In genomic region chr9:102087141-102087540, GRCh38 we compare ENCODE assay signal across 20 cellular contexts.
A peak's percentile ranks its signal among the peaks of the same experiment; 100 is the strongest.
DNase-seq lines count a peak whose midpoint lies in the region; ATAC-seq and TF ChIP-seq lines count a peak whose summit lies in the region.
"Had no signal": no experiment of that assay in that cellular context is flagged by ENCODE, and none has a peak within 500 bp of the region (broad histone marks: within the 10 kb centered on the region; RNA-seq: fewer than 3 reads in every experiment).

No MANE protein-coding gene starts in this region.

- H3F3A ChIP-seq in neural cell (ENCODE audit: insufficient read depth, low read length, poor library complexity, severe bottlenecking), result no peaks in the 10 kb centered on the region

- TF ChIP-seq RAD21 in neural cell (conservative IDR thresholded peaks at IDR 0.05), result no peak

- no peaks in the 10 kb centered on the region for H3K9me3 ChIP-seq in neural cell (ENCODE audit: low read length)
- H3K9me3 ChIP-seq: BLaER1, Caco-2 had no signal

- peak overlapping the region; percentile 17 for H3K4me2 ChIP-seq in neural cell (ENCODE audit: low read length)
- H3K4me2 ChIP-seq: BLaER1 had no signal

- no peaks in the 10 kb centered on the region for H3K79me2 ChIP-seq in neural cell (replicated peaks; ENCODE audit: insufficient read depth, low read length)

- no peaks in the 10 kb centered on the region for H3K27me3 ChIP-seq in neural cell (ENCODE audit: insufficient read depth, low read depth, low read length)
- H3K27me3 ChIP-seq: BLaER1 had no signal

- H3K27ac ChIP-seq in neural cell (ENCODE audit: low read length) (peak overlapping the region; percentile 36), substantia nigra (ENCODE audit: low read depth, low read length, poor library complexity, severe bottlenecking) (no peak overlapping the region)
- H3K27ac ChIP-seq: 22Rv1, BLaER1, C4-2B, GM23248 had no signal

- no peaks in the 10 kb centered on the region for H3K9me2 ChIP-seq in neural cell (ENCODE audit: insufficient read depth, low read length)

- H3K36me3 ChIP-seq in neural cell (ENCODE audit: insufficient read depth, low read length), result no peaks in the 10 kb centered on the region
- H3K36me3 ChIP-seq: BLaER1 had no signal

- no peak for TF ChIP-seq CTCF in neural cell (IDR thresholded peaks at IDR 0.05; ENCODE audit: poor library complexity, severe bottlenecking)

- H4K20me1 ChIP-seq in neural cell (ENCODE audit: insufficient read depth), result no peaks in the 10 kb centered on the region
- H4K20me1 ChIP-seq: BLaER1 had no signal

- no peak overlapping the region for H2AFZ ChIP-seq in neural cell (ENCODE audit: low read depth, low read length)
- H2AFZ ChIP-seq: GM23248 had no signal

- TF ChIP-seq EP300 in neural cell (conservative IDR thresholded peaks at IDR 0.05; ENCODE audit: poor library complexity, severe bottlenecking), result peak; percentile 92

- no peak for ATAC-seq in GM19395 (IDR thresholded peaks at IDR 0.05; ENCODE audit: unreplicated experiment)
- ATAC-seq: CD8-positive, alpha-beta T cell; HCT116 had no signal

- DNase-seq in NCI-H524 (lab: John Stamatoyannopoulos, UW), result peak; percentile 88 to 98
- no peak for DNase-seq in NCI-H524 treated with DMSO at 0.1 percent for 48 hours (lab: John Stamatoyannopoulos, UW)
- DNase-seq in ecto neural progenitor cell (ENCODE audit: low spot score), result peak; percentile 45
- DNase-seq in SIG-M5 treated with dmso at 0.1 percent for 504 hours (lab: John Stamatoyannopoulos, UW; ENCODE audit: unreplicated experiment), result no peak
- DNase-seq in globus pallidus (ENCODE audit: low spot score), result no peak
- no peak for DNase-seq in substantia nigra (lab: John Stamatoyannopoulos, UW)
- DNase-seq: Caco-2; CD4-positive, CD25-positive, alpha-beta regulatory T cell; CD8-positive, alpha-beta T cell; DMS153; DND-41; GM23248; H9; HFFc6 had no signal

- no peak overlapping the region for H3K9ac ChIP-seq in neural cell (ENCODE audit: low read length)
- H3K9ac ChIP-seq: BLaER1, GM23248 had no signal

- H3K4me3 ChIP-seq in neural cell (ENCODE audit: low read length), result peak overlapping the region; percentile 22
- H3K4me3 ChIP-seq: BLaER1, GM23248 had no signal

TF ChIP-seq in neural cell, 6 proteins besides CTCF, POLR2A, EP300 and RAD21:
- TF ChIP-seq TAF1 (IDR thresholded peaks at IDR 0.05; ENCODE audit: low read depth), result no peak
- TF ChIP-seq EZH2 (IDR thresholded peaks at IDR 0.05; ENCODE audit: borderline replicate concordance, insufficient read depth, low read length, poor library complexity, severe bottlenecking), result no peak
- TF ChIP-seq REST (IDR thresholded peaks at IDR 0.05; ENCODE audit: borderline replicate concordance), result no peak
- TF ChIP-seq SMC3 (conservative IDR thresholded peaks at IDR 0.05; ENCODE audit: poor library complexity), result no peak
- TF ChIP-seq MXI1 (conservative IDR thresholded peaks at IDR 0.05; ENCODE audit: poor library complexity, severe bottlenecking), result no peak
- no peak for TF ChIP-seq POLR2AphosphoS5 (IDR thresholded peaks at IDR 0.05)

Comparison
In these comparisons a context has a peak if more than half of its experiments do, and no peak if none do; other contexts are left out.
1. DNase-seq: peak in NCI-H524 (2 of 2) and ecto neural progenitor cell (single experiment); none in NCI-H524 treated with DMSO at 0.1 percent for 48 hours (single experiment), SIG-M5 treated with dmso at 0.1 percent for 504 hours (single experiment), globus pallidus (single experiment) and substantia nigra (0 of 49).